ENCODE assay signal across 18 cellular contexts in genomic region chr10:63657812-63658211, GRCh38.
DNase-seq lines count a peak whose midpoint lies in the region; ATAC-seq and TF ChIP-seq lines count a peak whose summit lies in the region.
"Had no signal": no experiment of that assay in that cellular context is flagged by ENCODE, and none has a peak within 500 bp of the region (broad histone marks: within the 10 kb centered on the region; RNA-seq: fewer than 3 reads in every experiment).

No MANE protein-coding gene starts in this region.

- H3K36me3 Mint-ChIP-seq in neural progenitor cell: no peaks in the 10 kb centered on the region

- H4K20me1 ChIP-seq in neural progenitor cell (ENCODE audit: low read depth): no peaks in the 10 kb centered on the region

- H3K4me1 ChIP-seq in neural progenitor cell: no peaks in the 10 kb centered on the region
- no peaks in the 10 kb centered on the region for H3K4me1 ChIP-seq in psoas muscle
- H3K4me1 ChIP-seq: SJSA1 had no signal

- no peak overlapping the region for H3K4me3 ChIP-seq in neural progenitor cell
- no peak overlapping the region for H3K4me3 ChIP-seq in psoas muscle
- H3K4me3 ChIP-seq: GM23248, SJSA1 had no signal

- peak overlapping the region; percentile 45 for H2AFZ ChIP-seq in neural progenitor cell (replicated peaks)
- H2AFZ ChIP-seq: GM23248 had no signal

- in situ Hi-C loops in G401 (cut with HindIII; ENCODE audit: low sequenced_read_pairs): no loop called here

- H3K27me3 Mint-ChIP-seq in neural progenitor cell (ENCODE audit: insufficient read depth, low read depth): no peaks in the 10 kb centered on the region

- no peaks in the 10 kb centered on the region for H3K9me3 ChIP-seq in neural progenitor cell (ENCODE audit: low read depth)
- H3K9me3 ChIP-seq in psoas muscle: no peaks in the 10 kb centered on the region
- H3K9me3 ChIP-seq: BE2C, SJSA1 had no signal

- H3K4me1 Mint-ChIP-seq in neural progenitor cell: peaks cover 11% of the 10 kb centered on the region

- H3F3A ChIP-seq in neural progenitor cell (ENCODE audit: low read depth): no peaks in the 10 kb centered on the region

- H3K27ac ChIP-seq in neural progenitor cell (no peak overlapping the region), psoas muscle (no peak overlapping the region)
- H3K27ac ChIP-seq: GM23248, KMS-11, SJSA1 had no signal

- 40 to 46% (median 43%) methylated on average over 3 of the region's 3 CpGs for whole genome bisulfite sequencing in psoas muscle, 3 donors

- no peak for TF ChIP-seq CTCF in neural progenitor cell (IDR thresholded peaks at IDR 0.05)
- no peak for TF ChIP-seq CTCF in psoas muscle (IDR thresholded peaks at IDR 0.05)

- H3K36me3 ChIP-seq in neural progenitor cell (no peaks in the 10 kb centered on the region), psoas muscle (ENCODE audit: insufficient read depth in 1 of 2, low read depth in 1 of 2) (no peaks in the 10 kb centered on the region)
- H3K36me3 ChIP-seq: BE2C, SJSA1 had no signal

- H3K9me3 Mint-ChIP-seq in neural progenitor cell: peaks cover 2% of the 10 kb centered on the region

- H3K79me2 ChIP-seq in neural progenitor cell (ENCODE audit: low read depth): no peaks in the 10 kb centered on the region

- H3K27me3 ChIP-seq in neural progenitor cell: no peaks in the 10 kb centered on the region
- H3K27me3 ChIP-seq in psoas muscle (ENCODE audit: insufficient read depth in 3 of 3, low read length in 2 of 3): no peaks in the 10 kb centered on the region
- H3K27me3 ChIP-seq: BE2C, SJSA1 had no signal

- intact Hi-C loops in psoas muscle (cut with DNase I): no loop called here

- H3K27ac Mint-ChIP-seq in neural progenitor cell: no peak overlapping the region

- H3K9ac ChIP-seq in neural progenitor cell: no peak overlapping the region
- H3K9ac ChIP-seq: GM23248, KMS-11 had no signal

- ATAC-seq in psoas muscle: no peak
- ATAC-seq: Right ventricle myocardium inferior had no signal

- H3K4me3 Mint-ChIP-seq in neural progenitor cell: no peak overlapping the region

- no peak overlapping the region for H3K4me2 ChIP-seq in neural progenitor cell
- H3K4me2 ChIP-seq: KMS-11 had no signal

- DNase-seq in G401 (ENCODE audit: low spot score) (peak; percentile 41), NCI-H1694 treated with DMSO at 0.1 percent for 48 hours (lab: John Stamatoyannopoulos, UW) (peak; percentile 31), NCI-H774 (lab: John Stamatoyannopoulos, UW) (peak; percentile 49), neural progenitor cell (ENCODE audit: low spot score) (no peak), NCI-H526 treated with DMSO at 0.1 percent for 48 hours (lab: John Stamatoyannopoulos, UW) (no peak), NCI-H2227 treated with DMSO at 0.1 percent for 48 hours (lab: John Stamatoyannopoulos, UW) (no peak), psoas muscle (no peak)
- DNase-seq: BE2C, DMS79, GM23248, HCEC 1CT, IMR-90, NCI-H1930, NCI-H82, OCI-M1 had no signal

Comparison
In these comparisons a context has a peak if more than half of its experiments do, and no peak if none do; other contexts are left out.
1. DNase-seq: peak in G401 (single experiment), NCI-H1694 treated with DMSO at 0.1 percent for 48 hours (single experiment) and NCI-H774 (single experiment); none in neural progenitor cell (single experiment), NCI-H526 treated with DMSO at 0.1 percent for 48 hours (single experiment), NCI-H2227 treated with DMSO at 0.1 percent for 48 hours (single experiment) and psoas muscle (0 of 2).